ENCODE assay signal across 10 cellular contexts in the genomic region with DNA sequence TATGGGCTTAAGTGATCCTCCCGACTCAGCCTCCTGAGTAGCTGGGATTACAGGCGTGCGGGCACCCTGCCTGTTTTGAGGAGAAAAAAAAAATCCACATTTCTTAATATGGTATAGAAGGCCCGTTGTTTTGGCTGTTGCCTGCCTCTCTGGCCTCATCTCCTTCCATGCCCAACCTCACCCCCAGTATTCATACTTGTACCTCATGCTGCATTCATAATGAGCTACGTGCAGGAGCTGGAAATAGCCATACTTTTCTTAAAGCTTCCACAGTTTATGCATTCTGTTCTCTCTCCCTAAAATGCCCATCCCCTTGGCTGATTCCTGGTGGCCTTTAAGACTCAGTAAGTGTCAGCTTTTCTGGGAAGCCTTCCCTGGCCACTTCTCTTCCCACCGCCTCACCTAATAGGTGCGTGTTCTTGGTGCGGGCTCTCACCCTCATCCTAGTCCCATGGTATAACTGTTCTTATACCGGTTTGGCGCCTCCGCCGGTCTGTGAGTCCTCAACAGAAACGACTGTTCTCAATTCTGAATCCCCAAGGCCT. TPM values are rescaled to one million over a fixed set of nuclear protein-coding genes. Genes with fewer than 3 reads are reported as not detected.
A peak's percentile ranks its signal among the peaks of the same experiment; 100 is the strongest.
DNase-seq lines count a peak whose midpoint lies in the region; ATAC-seq and TF ChIP-seq lines count a peak whose summit lies in the region.
"Had no signal": no experiment of that assay in that cellular context is flagged by ENCODE, and none has a peak within 500 bp of the region (broad histone marks: within the 10 kb centered on the region; RNA-seq: fewer than 3 reads in every experiment).

No MANE protein-coding gene starts in this region.

- H3K36me3 ChIP-seq in mammary epithelial cell (ENCODE audit: insufficient read depth, low read length), result peaks cover 9% of the 10 kb centered on the region
- H3K36me3 ChIP-seq in adipocyte (ENCODE audit: control insufficient read depth, insufficient read depth, low read length, severe bottlenecking), result peaks cover 24% of the 10 kb centered on the region
- H3K36me3 ChIP-seq in muscle layer of colon (ENCODE audit: insufficient read depth, low read length), result peaks cover 38% of the 10 kb centered on the region
- peaks cover 0 to 14% (median 8%) of the 10 kb centered on the region in 4 donors for H3K36me3 ChIP-seq in upper lobe of left lung

- peaks cover 14% of the 10 kb centered on the region for H3K36me3 Mint-ChIP-seq in MCF 10A (ENCODE audit: insufficient read depth, unreplicated experiment)

- in situ Hi-C loops in mammary epithelial cell (cut with MboI; ENCODE audit: low sequenced_read_pairs in 2 of 2), result no loop called here

- H3K9ac ChIP-seq in mammary epithelial cell (ENCODE audit: insufficient read depth, low read length), result no peak overlapping the region
- H3K9ac ChIP-seq in adipocyte (ENCODE audit: low read length), result peak overlapping the region; percentile 98
- H3K9ac ChIP-seq in muscle layer of colon (ENCODE audit: low read length), result peak overlapping the region; percentile 80

- peaks cover 32% of the 10 kb centered on the region for H3K79me2 ChIP-seq in mammary epithelial cell (ENCODE audit: insufficient read depth, low read length)

- no peaks in the 10 kb centered on the region for H3K9me3 Mint-ChIP-seq in MCF 10A (ENCODE audit: unreplicated experiment)

- TF ChIP-seq CTCF in MCF 10A (IDR thresholded peaks at IDR 0.05; ENCODE audit: unreplicated experiment) (no peak), mammary epithelial cell (conservative IDR thresholded peaks at IDR 0.05 in 1 of 2, IDR thresholded peaks at IDR 0.05 in 1 of 2; ENCODE audit: extremely low read depth in 1 of 2, insufficient read depth in 1 of 2, low read depth in 1 of 2, low read length in 2 of 2) (no peak), upper lobe of left lung (IDR thresholded peaks at IDR 0.05) (no peak)

- no peaks in the 10 kb centered on the region for H3K27me3 Mint-ChIP-seq in MCF 10A (ENCODE audit: insufficient read depth, unreplicated experiment)

- no peaks in the 10 kb centered on the region for H3K27me3 ChIP-seq in mammary epithelial cell (ENCODE audit: insufficient read depth, low read length)
- H3K27me3 ChIP-seq in adipocyte (replicated peaks; ENCODE audit: control insufficient read depth, insufficient read depth, low read length), result no peaks in the 10 kb centered on the region
- no peaks in the 10 kb centered on the region for H3K27me3 ChIP-seq in muscle layer of colon (ENCODE audit: control insufficient read depth in 1 of 2, insufficient read depth in 2 of 2, low read length in 2 of 2)
- no peaks in the 10 kb centered on the region for H3K27me3 ChIP-seq in upper lobe of left lung

- POLR2A ChIA-PET in MCF 10A (lab: Yijun Ruan, JAX), result interaction anchor here (1.0 to 5.4 kb wide), 7 partner anchors 9 to 88 kb away, joined by 3 to 38 read pairs (median 6); partner anchors contain the start of genes ARHGEF39, CA9, CCDC107 and CREB3

- dilution Hi-C loops in mammary epithelial cell (cut with HindIII; ENCODE audit: low sequenced_read_pairs), result no loop called here

- 69% methylated on average over 13 of the region's 13 CpGs for WGBS in mammary epithelial cell (ENCODE audit: low coverage, missing lambda C conversion rate)
- WGBS in upper lobe of left lung, 2 donors, result 81 to 84% methylated on average over 13 of the region's 13 CpGs

- CTCF ChIA-PET in MCF 10A (lab: Yijun Ruan, JAX), result interaction anchor here (0.7 to 8.1 kb wide), 9 partner anchors 17 to 79 kb away, joined by 3 to 155 read pairs (median 4); partner anchors contain the start of genes CCDC107 and RMRP
- CTCF ChIA-PET in mammary epithelial cell (lab: Charles Lee; ENCODE audit: low non-redundant PET), result interaction anchor here (0.6 to 1.2 kb wide), 3 partner anchors 9 to 39 kb away, joined by 3 to 4 read pairs (median 4); no protein-coding TSS in a partner anchor

- H2AFZ ChIP-seq in mammary epithelial cell (ENCODE audit: low read depth, low read length), result no peak overlapping the region

- H3K4me3 ChIP-seq in mammary epithelial cell (replicated peaks in 1 of 3; ENCODE audit: insufficient read depth in 1 of 3, low read depth in 2 of 3, low read length in 3 of 3), result no peak overlapping the region
- H3K4me3 ChIP-seq in adipocyte (ENCODE audit: low read length), result no peak overlapping the region
- peak overlapping the region; percentile 73 to 99 for H3K4me3 ChIP-seq in muscle layer of colon (ENCODE audit: low read depth in 1 of 2, low read length in 2 of 2)
- no peak overlapping the region for H3K4me3 ChIP-seq in upper lobe of left lung

- no peaks in the 10 kb centered on the region for H3K9me3 ChIP-seq in mammary epithelial cell (replicated peaks; ENCODE audit: insufficient read depth, low read length)
- H3K9me3 ChIP-seq in adipocyte (ENCODE audit: control insufficient read depth, low read length), result no peaks in the 10 kb centered on the region
- no peaks in the 10 kb centered on the region for H3K9me3 ChIP-seq in muscle layer of colon (ENCODE audit: low read length)
- H3K9me3 ChIP-seq in upper lobe of left lung, result no peaks in the 10 kb centered on the region
- H3K9me3 ChIP-seq: mucosa of descending colon had no signal

- intact Hi-C loops in MCF 10A (cut with micrococcal nuclease) (no loop called here), mammary epithelial cell (cut with micrococcal nuclease) (no loop called here)

- no peak for TF ChIP-seq POLR2A in upper lobe of left lung (IDR thresholded peaks at IDR 0.05)

- H3K4me1 Mint-ChIP-seq in MCF 10A (ENCODE audit: insufficient read depth, unreplicated experiment), result peaks cover 24% of the 10 kb centered on the region

- peak overlapping the region; percentile 72 for H3K27ac Mint-ChIP-seq in MCF 10A (ENCODE audit: low read depth, unreplicated experiment)

- H3K4me1 ChIP-seq in mammary epithelial cell (ENCODE audit: insufficient read depth, low read length) (peaks cover 18% of the 10 kb centered on the region), adipocyte (ENCODE audit: control insufficient read depth, insufficient read depth, low read length) (peaks cover 42% of the 10 kb centered on the region), muscle layer of colon (ENCODE audit: insufficient read depth, low read length) (peaks cover 19% of the 10 kb centered on the region), upper lobe of left lung (peaks cover 3 to 38% (median 24%) of the 10 kb centered on the region in 4 donors)

- DNase-seq in MCF 10A (ENCODE audit: unreplicated experiment) (no peak), mammary epithelial cell (no peak), adipocyte (ENCODE audit: low read depth) (no peak), upper lobe of left lung (no peak), NCI-H1092 (lab: John Stamatoyannopoulos, UW) (no peak)
- DNase-seq: effector CD4-positive, alpha-beta T cell had no signal

- BruUV-seq in MCF 10A (replicated peaks; lab: Mats Ljungman, UMichigan), result no TSS peak
- no TSS peak for BruUV-seq in mammary epithelial cell (replicated peaks; lab: Mats Ljungman, UMichigan)

- no peak overlapping the region for H3K27ac ChIP-seq in mammary epithelial cell (ENCODE audit: insufficient read depth, low read depth, low read length)
- H3K27ac ChIP-seq in muscle layer of colon (ENCODE audit: low read depth, low read length), result peak overlapping the region; percentile 98
- H3K27ac ChIP-seq in upper lobe of left lung, result peak overlapping the region; percentile 77 to 93 (median 89)

- no peak overlapping the region for H3K4me2 ChIP-seq in mammary epithelial cell (ENCODE audit: insufficient read depth, low read depth, low read length)

- H4K20me1 ChIP-seq in mammary epithelial cell (ENCODE audit: insufficient read depth, low read length), result no peaks in the 10 kb centered on the region

- ATAC-seq in upper lobe of left lung (ENCODE audit: low FRiP score in 2 of 2) (no peak), HG03108 (IDR thresholded peaks at IDR 0.05; ENCODE audit: unreplicated experiment) (no peak), HG03439 (IDR thresholded peaks at IDR 0.05; ENCODE audit: unreplicated experiment) (no peak)

- no peak for TF ChIP-seq EP300 in upper lobe of left lung (IDR thresholded peaks at IDR 0.05)

- peak overlapping the region; percentile 79 for H3K4me3 Mint-ChIP-seq in MCF 10A (ENCODE audit: unreplicated experiment)

RNA-seq across cellular contexts. Expression of gene TPM2, which starts 2.1 kb away (rescaled TPM):
- total RNA-seq in MCF 10A (2022) (161 and 207 TPM in 2 replicates), mammary epithelial cell (100 to 1,000 TPM; 134 to 649 TPM), upper lobe of left lung (100 to 1,000 TPM in 5 of 6 donors, 10 to 100 TPM in 1; 89.3 to 265 (median 214) TPM)
- 276 TPM for polyA plus RNA-seq in mammary epithelial cell
- polyA minus RNA-seq in mammary epithelial cell, result 96.1 TPM

RNA-seq across cellular contexts. Expression of gene CA9, which starts 18.1 kb away (rescaled TPM):
- total RNA-seq in MCF 10A (2022) (not detected in 2 replicates), mammary epithelial cell (10 to 100 TPM in 1 of 2 donors, under 1 TPM in 1; 0.50 to 18.4 TPM), upper lobe of left lung (under 1 TPM in 2 of 6 donors, not detected in 4; 0.14 to 0.24 TPM)
- polyA plus RNA-seq in mammary epithelial cell, result 37.7 TPM
- 42.9 TPM for polyA minus RNA-seq in mammary epithelial cell

RNA-seq across cellular contexts. Expression of gene ARHGEF39, which starts 26.8 kb away (rescaled TPM):
- total RNA-seq in MCF 10A (2022) (2.9 and 5.1 TPM in 2 replicates), mammary epithelial cell (1 to 10 TPM in 1 of 2 donors, under 1 TPM in 1; 0.33 to 5.7 TPM), upper lobe of left lung (1 to 10 TPM in 2 of 6 donors, under 1 TPM in 3, not detected in 1; 0.30 to 1.1 (median 0.37) TPM)
- polyA plus RNA-seq in mammary epithelial cell, result 9.5 TPM
- 7.8 TPM for polyA minus RNA-seq in mammary epithelial cell

RNA-seq across cellular contexts. Expression of gene CCDC107, which starts 33.7 kb away (rescaled TPM):
- total RNA-seq in MCF 10A (2022) (10.6 and 12.5 TPM in 2 replicates), mammary epithelial cell (10 to 100 TPM; 16.3 TPM), upper lobe of left lung (10 to 100 TPM; 17.8 to 49.4 (median 35.1) TPM)
- polyA plus RNA-seq in mammary epithelial cell, result 13.4 TPM
- 2.9 TPM for polyA minus RNA-seq in mammary epithelial cell

RNA-seq across cellular contexts. Expression of gene RMRP, which starts 34.0 kb away (rescaled TPM):
- total RNA-seq in MCF 10A (2022) (13,245 and 17,503 TPM in 2 replicates), mammary epithelial cell (over 10,000 TPM; 16,267 to 114,057 TPM), upper lobe of left lung (over 10,000 TPM in 2 of 6 donors, 1,000 to 10,000 TPM in 3, 100 to 1,000 TPM in 1; 886 to 22,003 (median 3,451) TPM)
- polyA plus RNA-seq in mammary epithelial cell, result 37.3 TPM
- polyA minus RNA-seq in mammary epithelial cell, result 5,045 TPM

Comparison
In these comparisons a context has a peak if more than half of its experiments do, and no peak if none do; other contexts are left out.
1. H3K4me3 ChIP-seq: peak in muscle layer of colon (2 of 2); none in mammary epithelial cell (0 of 3), adipocyte (single experiment) and upper lobe of left lung (0 of 4).